8 cellular contexts compared by ENCODE assay signal in the genomic region with DNA sequence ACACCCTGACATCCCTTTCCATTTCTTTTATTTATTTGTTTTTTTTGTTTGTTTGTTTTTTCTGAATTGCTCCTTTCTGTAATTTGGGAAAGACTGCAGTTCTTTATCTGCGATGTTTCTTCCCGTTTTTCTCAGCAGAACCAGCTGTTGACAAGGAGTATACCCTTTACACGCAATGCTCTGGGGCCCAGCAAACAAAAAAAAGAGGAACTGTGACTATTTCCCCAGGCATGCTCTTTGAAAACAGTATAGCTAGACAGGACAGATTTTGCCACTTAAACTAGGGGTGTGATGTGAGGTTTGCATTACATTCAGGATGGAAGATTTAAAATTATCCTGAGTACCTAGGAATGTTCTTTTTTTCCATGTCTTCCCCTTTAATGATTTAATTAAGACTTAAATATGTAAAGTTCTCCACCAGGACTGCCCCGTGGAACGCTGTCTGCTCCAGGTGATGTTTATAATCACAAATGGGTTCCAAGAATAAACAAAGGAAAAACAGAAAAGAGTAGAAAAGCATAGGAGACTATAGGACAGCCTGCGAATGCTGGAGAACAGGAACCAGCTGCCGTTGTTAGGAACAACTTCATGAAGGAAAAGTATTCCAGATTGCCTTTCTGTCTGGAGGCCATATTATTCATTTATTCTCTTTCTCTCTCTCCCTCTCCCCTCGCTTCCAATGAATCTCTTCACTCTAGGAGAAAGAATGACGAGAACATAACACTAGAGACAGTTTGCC. TPM values are rescaled to one million over a fixed set of nuclear protein-coding genes. Genes with fewer than 3 reads are reported as not detected.
DNase-seq lines count a peak whose midpoint lies in the region; ATAC-seq and TF ChIP-seq lines count a peak whose summit lies in the region.

No MANE protein-coding gene starts in this region.

- no peak for TF ChIP-seq POLR2A in erythroblast (IDR thresholded peaks at IDR 0.05; ENCODE audit: low read length)

- H3K4me1 Mint-ChIP-seq in central memory CD8-positive, alpha-beta T cell = peaks cover 73% of the 10 kb centered on the region

- peak overlapping the region; percentile 16 for H3K9ac ChIP-seq in smooth muscle cell (ENCODE audit: low read depth)

- no peak overlapping the region for H2AFZ ChIP-seq in smooth muscle cell (ENCODE audit: low read depth)

- H3K27ac Mint-ChIP-seq in central memory CD8-positive, alpha-beta T cell (ENCODE audit: low read depth) = peak overlapping the region; percentile 52

- no peak overlapping the region for H3K4me3 Mint-ChIP-seq in central memory CD8-positive, alpha-beta T cell

- 66% methylated on average over 9 of the region's 9 CpGs for WGBS in smooth muscle cell (ENCODE audit: low lambda C conversion rate)

- ATAC-seq in GM19397 (IDR thresholded peaks at IDR 0.05; ENCODE audit: unreplicated experiment) (peak; percentile 45), HG03571 (IDR thresholded peaks at IDR 0.05; ENCODE audit: unreplicated experiment) (peak; percentile 72)
- ATAC-seq in central memory CD8-positive, alpha-beta T cell (replicated peaks; ENCODE audit: extremely low read depth, poor library complexity, severe bottlenecking) = no peak
- no peak for ATAC-seq in activated CD4-positive, CD25-positive, alpha-beta regulatory T cell treated with anti-CD3 and anti-CD28 coated beads, Interleukin-2, amount 50 U/mL, for 24 hours

- H3K79me2 ChIP-seq in smooth muscle cell (ENCODE audit: low read depth) = peaks cover 9% of the 10 kb centered on the region

- H3F3A ChIP-seq in smooth muscle cell (ENCODE audit: low read depth) = peaks cover 15% of the 10 kb centered on the region

- peak overlapping the region; percentile 66 for H3K4me2 ChIP-seq in smooth muscle cell

- H3K4me3 ChIP-seq in smooth muscle cell = no peak overlapping the region

- peaks cover 72% of the 10 kb centered on the region for H3K36me3 Mint-ChIP-seq in central memory CD8-positive, alpha-beta T cell (ENCODE audit: insufficient read depth)

- H3K27me3 ChIP-seq in smooth muscle cell (ENCODE audit: low read depth) = no peaks in the 10 kb centered on the region

- H3K36me3 ChIP-seq in smooth muscle cell (ENCODE audit: low read depth) = peaks cover under 1% of the 10 kb centered on the region

- peak overlapping the region; percentile 91 for H3K27ac ChIP-seq in smooth muscle cell (ENCODE audit: low read depth)

- no peaks in the 10 kb centered on the region for H3K9me3 Mint-ChIP-seq in central memory CD8-positive, alpha-beta T cell

- H3K27me3 Mint-ChIP-seq in central memory CD8-positive, alpha-beta T cell = no peaks in the 10 kb centered on the region

- peak; percentile 49 for DNase-seq in Ammon's horn (ENCODE audit: low spot score)
- DNase-seq in central memory CD8-positive, alpha-beta T cell (ENCODE audit: low spot score in 2 of 2) = no peak
- no peak for DNase-seq in smooth muscle cell (lab: John Stamatoyannopoulos, UW; ENCODE audit: unreplicated experiment)
- no peak for DNase-seq in erythroblast (lab: John Stamatoyannopoulos, UW)
- DNase-seq in stimulated activated CD4-positive, alpha-beta T cell treated with anti-CD3 and anti-CD28 coated beads, Interleukin-2, amount 100 ng/mL, for 24 hours = no peak

- no peaks in the 10 kb centered on the region for H3K9me3 ChIP-seq in smooth muscle cell (replicated peaks; ENCODE audit: low read depth)

- H3K4me1 ChIP-seq in smooth muscle cell (ENCODE audit: low read depth) = peaks cover 6% of the 10 kb centered on the region

- H4K20me1 ChIP-seq in smooth muscle cell (ENCODE audit: low read depth) = no peaks in the 10 kb centered on the region

- TF ChIP-seq CTCF in smooth muscle cell (IDR thresholded peaks at IDR 0.05; ENCODE audit: borderline replicate concordance, insufficient read depth, poor library complexity, severe bottlenecking) = no peak

RNA-seq across cellular contexts. Expression of a gene that starts 43.3 kb away (rescaled TPM):
- 53.7 and 60.9 TPM in 2 replicates for total RNA-seq in smooth muscle cell
- polyA plus RNA-seq in smooth muscle cell = 37.5 and 39.6 TPM in 2 replicates

Comparison
In these comparisons a context has a peak if more than half of its experiments do, and no peak if none do; other contexts are left out.
1. ATAC-seq: peak in GM19397 (single experiment) and HG03571 (single experiment); none in central memory CD8-positive, alpha-beta T cell (single experiment) and activated CD4-positive, CD25-positive, alpha-beta regulatory T cell treated with anti-CD3 and anti-CD28 coated beads, Interleukin-2, amount 50 U/mL, for 24 hours (0 of 2).